Comparison of ENCODE assay signal across 16 cellular contexts in the genomic region with DNA sequence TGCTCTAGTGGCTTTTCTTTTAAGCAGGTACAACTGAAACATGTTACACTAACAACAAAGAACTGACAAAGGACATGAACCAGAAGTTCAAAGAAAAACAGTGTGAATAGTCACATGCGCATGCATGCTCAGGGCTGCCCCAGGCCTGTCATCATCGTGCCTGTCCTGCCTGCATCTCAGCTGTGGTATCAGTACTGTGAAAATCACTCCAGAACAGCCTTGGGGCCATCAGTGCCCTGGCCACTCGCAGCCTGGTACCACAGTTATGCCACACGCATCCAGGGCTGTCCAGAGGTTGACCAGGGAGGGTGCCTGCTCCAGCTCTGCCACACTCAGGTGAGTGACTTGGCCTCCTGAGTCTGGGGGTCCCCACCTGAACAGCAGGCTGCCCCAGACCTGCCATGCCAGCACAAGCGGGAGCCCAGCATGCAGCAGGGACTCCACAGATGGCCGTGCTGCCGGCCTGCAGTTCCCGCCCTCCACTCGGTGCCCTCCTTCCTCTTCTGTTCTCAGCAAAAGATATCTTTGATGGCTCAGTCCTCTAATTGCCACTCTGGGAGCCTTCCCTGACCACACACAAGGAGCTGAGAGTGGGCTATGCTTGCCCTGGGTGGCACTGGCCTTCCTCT. TPM values are rescaled to one million over a fixed set of nuclear protein-coding genes. Genes with fewer than 3 reads are reported as not detected.
DNase-seq lines count a peak whose midpoint lies in the region; ATAC-seq and TF ChIP-seq lines count a peak whose summit lies in the region.
"Had no signal": no experiment of that assay in that cellular context is flagged by ENCODE, and none has a peak within 500 bp of the region (broad histone marks: within the 10 kb centered on the region; RNA-seq: fewer than 3 reads in every experiment).

No MANE protein-coding gene starts in this region.

- intact Hi-C loops in left ventricle myocardium inferior (cut with micrococcal nuclease) = no loop called here
- intact Hi-C loops in transverse colon (cut with DNase I; ENCODE audit: low total_unique reads) = no loop called here
- intact Hi-C loops in activated T-helper 2 cell treated with anti-CD3 and anti-CD28 coated beads, Interferon-gamma antibody, Interleukin-2, Interleukin-4, amounts not matched to agents 10 μg/mL and 5 μg/mL and 100 μg/mL, durations not matched to agents 14 hours and 24 hours and 36 hours (cut with micrococcal nuclease) = no loop called here

- no peaks in the 10 kb centered on the region for H3K9me3 Mint-ChIP-seq in activated T-helper 2 cell treated with anti-CD3 and anti-CD28 coated beads, Interferon-gamma antibody, Interleukin-2, Interleukin-4, amounts not matched to agents 10 μg/mL and 5 μg/mL and 100 μg/mL, durations not matched to agents 14 hours and 24 hours and 36 hours
- H3K9me3 Mint-ChIP-seq: activated naive CD4-positive, alpha-beta T cell treated with anti-CD3 and anti-CD28 coated beads, Interleukin-2, amount 50 U/mL, for 24 hours; T-helper 1 cell treated with Interleukin-12 subunit alpha and Interleukin-12 subunit beta and Interleukin-4 antibody, amounts not matched to agents 30 μg/mL and 1 μg/mL, for 36 hours had no signal

- no peak for ATAC-seq in omental fat pad (ENCODE audit: low FRiP score)
- ATAC-seq: activated CD4-positive, CD25-positive, alpha-beta regulatory T cell treated with anti-CD3 and anti-CD28 coated beads, Interleukin-2, amount 50 U/mL, for 24 hours; activated CD8-positive, alpha-beta memory T cell treated with anti-CD3 and anti-CD28 coated beads, Interleukin-2, amount 10 ng/mL, durations not matched to agents 7 days and 5 days; HCT116 had no signal

- peaks cover 3% of the 10 kb centered on the region for H3K4me1 Mint-ChIP-seq in activated T-helper 2 cell treated with anti-CD3 and anti-CD28 coated beads, Interferon-gamma antibody, Interleukin-2, Interleukin-4, amounts not matched to agents 10 μg/mL and 5 μg/mL and 100 μg/mL, durations not matched to agents 14 hours and 24 hours and 36 hours (ENCODE audit: low read depth)
- H3K4me1 Mint-ChIP-seq: activated naive CD4-positive, alpha-beta T cell treated with anti-CD3 and anti-CD28 coated beads, Interleukin-2, amount 50 U/mL, for 24 hours had no signal

- H3K27ac Mint-ChIP-seq in activated T-helper 2 cell treated with anti-CD3 and anti-CD28 coated beads, Interferon-gamma antibody, Interleukin-2, Interleukin-4, amounts not matched to agents 10 μg/mL and 5 μg/mL and 100 μg/mL, durations not matched to agents 14 hours and 24 hours and 36 hours = no peak overlapping the region
- H3K27ac Mint-ChIP-seq: activated CD8-positive, alpha-beta memory T cell treated with anti-CD3 and anti-CD28 coated beads, Interleukin-2, amount 10 ng/mL, durations not matched to agents 7 days and 5 days; activated naive CD4-positive, alpha-beta T cell treated with anti-CD3 and anti-CD28 coated beads, Interleukin-2, amount 50 U/mL, for 24 hours; B cell; neural progenitor cell; T-helper 1 cell treated with Interleukin-12 subunit alpha and Interleukin-12 subunit beta and Interleukin-4 antibody, amounts not matched to agents 30 μg/mL and 1 μg/mL, for 36 hours had no signal

- H3K4me1 ChIP-seq in left ventricle myocardium inferior = peaks cover 97% of the 10 kb centered on the region
- peaks cover 20 to 49% (median 31%) of the 10 kb centered on the region in 4 donors for H3K4me1 ChIP-seq in transverse colon

- H3K4me3 Mint-ChIP-seq in activated T-helper 2 cell treated with anti-CD3 and anti-CD28 coated beads, Interferon-gamma antibody, Interleukin-2, Interleukin-4, amounts not matched to agents 10 μg/mL and 5 μg/mL and 100 μg/mL, durations not matched to agents 14 hours and 24 hours and 36 hours (ENCODE audit: low read depth) = no peak overlapping the region
- H3K4me3 Mint-ChIP-seq: activated CD8-positive, alpha-beta memory T cell treated with anti-CD3 and anti-CD28 coated beads, Interleukin-2, amount 10 ng/mL, durations not matched to agents 7 days and 5 days; activated naive CD4-positive, alpha-beta T cell treated with anti-CD3 and anti-CD28 coated beads, Interleukin-2, amount 50 U/mL, for 24 hours; B cell; neural progenitor cell; T-helper 1 cell treated with Interleukin-12 subunit alpha and Interleukin-12 subunit beta and Interleukin-4 antibody, amounts not matched to agents 30 μg/mL and 1 μg/mL, for 36 hours had no signal

- no peak for TF ChIP-seq CTCF in coronary artery (IDR thresholded peaks at IDR 0.05)
- TF ChIP-seq CTCF in left ventricle myocardium inferior (IDR thresholded peaks at IDR 0.05; ENCODE audit: borderline replicate concordance) = no peak
- no peak for TF ChIP-seq CTCF in omental fat pad (IDR thresholded peaks at IDR 0.05)
- no peak for TF ChIP-seq CTCF in transverse colon (IDR thresholded peaks at IDR 0.05)

- H3K36me3 ChIP-seq in left ventricle myocardium inferior (peaks cover 18% of the 10 kb centered on the region), transverse colon (no peaks in the 10 kb centered on the region)
- H3K36me3 ChIP-seq: neural progenitor cell had no signal

- H3K36me3 Mint-ChIP-seq in activated T-helper 2 cell treated with anti-CD3 and anti-CD28 coated beads, Interferon-gamma antibody, Interleukin-2, Interleukin-4, amounts not matched to agents 10 μg/mL and 5 μg/mL and 100 μg/mL, durations not matched to agents 14 hours and 24 hours and 36 hours (ENCODE audit: low read depth) = no peaks in the 10 kb centered on the region
- H3K36me3 Mint-ChIP-seq: activated CD8-positive, alpha-beta memory T cell treated with anti-CD3 and anti-CD28 coated beads, Interleukin-2, amount 10 ng/mL, durations not matched to agents 7 days and 5 days; neural progenitor cell had no signal

- H3K27me3 Mint-ChIP-seq in activated T-helper 2 cell treated with anti-CD3 and anti-CD28 coated beads, Interferon-gamma antibody, Interleukin-2, Interleukin-4, amounts not matched to agents 10 μg/mL and 5 μg/mL and 100 μg/mL, durations not matched to agents 14 hours and 24 hours and 36 hours (ENCODE audit: low read depth) = peaks cover 58% of the 10 kb centered on the region

- H3K4me3 ChIP-seq in coronary artery (peak overlapping the region; percentile 71), left ventricle myocardium inferior (peak overlapping the region; percentile 62), transverse colon (peak overlapping the region in 1 of 4 donors; percentile 33)

- in situ Hi-C loops in transverse colon (cut with MboI; ENCODE audit: low pct_ligation_motif_present in 1 of 4, low pct_unique_long_range_greater_than_20kb in 1 of 4, low sequenced_read_pairs in 3 of 4) = no loop called here

- 87% methylated on average over 5 of the region's 9 CpGs; no CpG with 5 or more reads in 1 of the 2 donors for WGBS in transverse colon (ENCODE audit: low coverage in 1 of 2), 2 donors

- DNase-seq in coronary artery (ENCODE audit: low spot score) (peak; percentile 62), left ventricle myocardium inferior (no peak), omental fat pad (ENCODE audit: low spot score) (peak; percentile 18), transverse colon (peak; percentile 6), NCI-H2107 (lab: John Stamatoyannopoulos, UW) (no peak), NCI-H446 (lab: John Stamatoyannopoulos, UW) (no peak)
- no peak for DNase-seq in activated T-helper 2 cell treated with anti-CD3 and anti-CD28 coated beads, Interferon-gamma antibody, Interleukin-2, Interleukin-4, amounts not matched to agents 10 μg/mL and 5 μg/mL and 100 μg/mL, durations not matched to agents 14 hours and 24 hours and 36 hours (ENCODE audit: low spot score)
- DNase-seq: activated CD8-positive, alpha-beta memory T cell treated with anti-CD3 and anti-CD28 coated beads, Interleukin-2, amount 10 ng/mL, durations not matched to agents 7 days and 5 days; GF-D8; NCI-H2081 had no signal

- H3K27ac ChIP-seq in coronary artery (peak overlapping the region; percentile 61 to 87), left ventricle myocardium inferior (replicated peaks) (peak overlapping the region; percentile 99), transverse colon (peak overlapping the region; percentile 54 to 84 (median 74))
- H3K27ac ChIP-seq: neural progenitor cell had no signal

- TF ChIP-seq POLR2A in transverse colon (IDR thresholded peaks at IDR 0.05) = no peak

- H3K9me3 ChIP-seq in left ventricle myocardium inferior (replicated peaks) (peaks cover 2% of the 10 kb centered on the region), transverse colon (no peaks in the 10 kb centered on the region)

- H3K27me3 ChIP-seq in left ventricle myocardium inferior (ENCODE audit: low read depth) (peaks cover 7% of the 10 kb centered on the region), transverse colon (peaks cover 49% of the 10 kb centered on the region)

- no peak for TF ChIP-seq EP300 in transverse colon (IDR thresholded peaks at IDR 0.05; ENCODE audit: low read depth)

RNA-seq across cellular contexts. Expression of gene LIMS2, which starts 12.3 kb away (rescaled TPM):
- 173 TPM for total RNA-seq in left ventricle myocardium inferior
- total RNA-seq in omental fat pad = 10 to 100 TPM in 3 of 4 donors, 1 to 10 TPM in 1; 9.7 to 97.3 (median 22.4) TPM
- total RNA-seq in transverse colon = 100 to 1,000 TPM in 2 of 4 donors, 10 to 100 TPM in 2; 34.5 to 198 (median 91.3) TPM
- 8.2 and 8.8 TPM in 2 replicates for total RNA-seq in activated T-helper 2 cell treated with anti-CD3 and anti-CD28 coated beads, Interferon-gamma antibody, Interleukin-2, Interleukin-4, amounts not matched to agents 10 μg/mL and 5 μg/mL and 100 μg/mL, durations not matched to agents 14 hours and 24 hours and 36 hours

RNA-seq across cellular contexts. Expression of gene GPR17, which starts 17.1 kb away (rescaled TPM):
- total RNA-seq in left ventricle myocardium inferior (0.16 TPM), omental fat pad (not detected), transverse colon (under 1 TPM in 1 of 4 donors, not detected in 3; 0.14 TPM)
- total RNA-seq in activated T-helper 2 cell treated with anti-CD3 and anti-CD28 coated beads, Interferon-gamma antibody, Interleukin-2, Interleukin-4, amounts not matched to agents 10 μg/mL and 5 μg/mL and 100 μg/mL, durations not matched to agents 14 hours and 24 hours and 36 hours = not detected in 2 replicates
- total RNA-seq: activated CD8-positive, alpha-beta memory T cell treated with anti-CD3 and anti-CD28 coated beads, Interleukin-2, amount 10 ng/mL, durations not matched to agents 7 days and 5 days; B cell had no signal

RNA-seq across cellular contexts. Expression of gene SFT2D3, which starts 38.2 kb away (rescaled TPM):
- total RNA-seq in left ventricle myocardium inferior = 2.9 TPM
- total RNA-seq in omental fat pad = 10 to 100 TPM in 1 of 4 donors, 1 to 10 TPM in 3; 4.4 to 11.7 (median 5.1) TPM
- 10 to 100 TPM in 1 of 4 donors, 1 to 10 TPM in 3; 6.8 to 13.7 (median 8.3) TPM for total RNA-seq in transverse colon
- total RNA-seq in activated T-helper 2 cell treated with anti-CD3 and anti-CD28 coated beads, Interferon-gamma antibody, Interleukin-2, Interleukin-4, amounts not matched to agents 10 μg/mL and 5 μg/mL and 100 μg/mL, durations not matched to agents 14 hours and 24 hours and 36 hours = 4.5 and 5.9 TPM in 2 replicates

Comparison
In these comparisons a context has a peak if more than half of its experiments do, and no peak if none do; other contexts are left out.
1. DNase-seq: peak in coronary artery (single experiment), omental fat pad (single experiment) and transverse colon (single experiment); none in left ventricle myocardium inferior (single experiment), activated T-helper 2 cell treated with anti-CD3 and anti-CD28 coated beads, Interferon-gamma antibody, Interleukin-2, Interleukin-4, amounts not matched to agents 10 μg/mL and 5 μg/mL and 100 μg/mL, durations not matched to agents 14 hours and 24 hours and 36 hours (single experiment), NCI-H2107 (single experiment) and NCI-H446 (0 of 2).
2. Peak in every context shown above with its lines, with median percentiles within 50 percentile points of each other: H3K27ac ChIP-seq.